Comparison of ENCODE assay signal across 1 cellular context in genomic region chr19:35266149-35266903, GRCh38.
TF ChIP-seq lines count a peak whose summit lies in the region.

No MANE protein-coding gene starts in this region.

TF ChIP-seq in H1, 55 proteins besides CTCF, POLR2A, EP300 and RAD21:
- TF ChIP-seq POLR2AphosphoS5 (IDR thresholded peaks at IDR 0.05; ENCODE audit: low read depth, low read length), result peak; percentile 51; the same call in 1 of the 2 replicates
- no peak for TF ChIP-seq CEBPB (IDR thresholded peaks at IDR 0.05; ENCODE audit: low read depth, low read length)
- TF ChIP-seq YY1 (IDR thresholded peaks at IDR 0.05; ENCODE audit: low read depth, low read length), result no peak
- TF ChIP-seq NRF1 (IDR thresholded peaks at IDR 0.05; ENCODE audit: low read depth, low read length), result no peak
TF ChIP-seq in H1: peak in this region for 1.
